Comparison of ENCODE assay signal across 24 cellular contexts in the genomic region with DNA sequence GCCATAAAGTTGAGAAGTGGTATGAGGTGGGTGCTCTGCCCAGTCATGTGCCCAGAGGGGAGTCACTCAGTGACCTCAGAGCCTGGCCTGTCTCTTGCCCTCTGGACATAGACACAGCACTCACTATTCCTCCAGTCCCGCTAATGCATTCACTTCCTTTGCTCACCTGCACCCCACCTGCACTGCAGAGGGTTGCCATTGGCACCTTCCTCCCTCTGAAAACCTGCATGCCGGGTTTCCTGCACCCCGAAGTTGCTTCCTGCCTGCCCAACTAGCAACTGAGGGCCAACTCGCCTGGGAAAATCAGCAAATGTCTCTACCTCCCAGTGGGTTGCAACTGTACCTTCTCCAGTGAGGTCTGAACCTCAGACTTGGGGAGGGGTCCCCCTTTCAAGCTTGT. TPM values are rescaled to one million over a fixed set of nuclear protein-coding genes. Genes with fewer than 3 reads are reported as not detected.
DNase-seq lines count a peak whose midpoint lies in the region; ATAC-seq, FAIRE-seq and TF ChIP-seq lines count a peak whose summit lies in the region.
"Had no signal": no experiment of that assay in that cellular context is flagged by ENCODE, and none has a peak within 500 bp of the region (broad histone marks: within the 10 kb centered on the region; RNA-seq: fewer than 3 reads in every experiment).

No MANE protein-coding gene starts in this region.

- no peak for TF ChIP-seq POLR2A in H1 (IDR thresholded peaks at IDR 0.05; ENCODE audit: control extremely low read depth in 1 of 2, low read depth in 2 of 2, low read length in 2 of 2)

- CTCF ChIA-PET in H1 (lab: Charles Lee; ENCODE audit: partially characterized antibody) = interaction anchor here (0.9 to 2.2 kb wide), 5 partner anchors 9 to 29 kb away, joined by 3 to 14 read pairs (median 4); no protein-coding TSS in a partner anchor

- no peak overlapping the region for H2AK5ac ChIP-seq in H1 (ENCODE audit: low read depth, low read length)

- no peak overlapping the region for H2BK20ac ChIP-seq in H1 (ENCODE audit: low read length)

- 0 out of 2 replicates have a peak overlapping the region, but pooled peaks have one; percentile 5 for H2BK5ac ChIP-seq in H1 (ENCODE audit: low read depth, low read length)

- TF ChIP-seq CTCF in HFFc6 (IDR thresholded peaks at IDR 0.05) (no peak), H1 (IDR thresholded peaks at IDR 0.05; ENCODE audit: control extremely low read depth in 1 of 3, insufficient read depth in 1 of 3, low read depth in 1 of 3, low read length in 3 of 3) (no peak), foreskin keratinocyte (conservative IDR thresholded peaks at IDR 0.05) (no peak)

- H4K91ac ChIP-seq in H1 (replicated peaks; ENCODE audit: insufficient read length, low read length) = no peak overlapping the region

- H3K79me1 ChIP-seq in H1 (ENCODE audit: low read depth, low read length) = no peaks in the 10 kb centered on the region

- H3K27ac Mint-ChIP-seq in HFFc6 = 0 out of 2 replicates have a peak overlapping the region, but pooled peaks have one; percentile 20
- H3K27ac Mint-ChIP-seq: CD4-positive, alpha-beta T cell; IgD-negative memory B cell had no signal

- H3K4me1 Mint-ChIP-seq in HFFc6 (ENCODE audit: low read depth) = peaks cover 38% of the 10 kb centered on the region

- TF ChIP-seq RAD21 in H1 (IDR thresholded peaks at IDR 0.05 in 1 of 2, conservative IDR thresholded peaks at IDR 0.05 in 1 of 2; ENCODE audit: low read depth in 2 of 2, low read length in 2 of 2) = no peak

- no peak for FAIRE-seq in H1 (lab: Jason Lieb, UNC)
- FAIRE-seq: A204.1, GM19239, H54, HTR-8/SVneo had no signal

- H3K4me3 Mint-ChIP-seq in HFFc6 = no peak overlapping the region
- H3K4me3 Mint-ChIP-seq: CD4-positive, alpha-beta T cell; IgD-negative memory B cell had no signal

- no peak overlapping the region for H3K9ac ChIP-seq in H1 (replicated peaks in 1 of 4; ENCODE audit: extremely low read depth in 1 of 4, low read depth in 3 of 4, low read length in 3 of 4)

- no peaks in the 10 kb centered on the region for H3K23me2 ChIP-seq in H1 (ENCODE audit: low read depth, low read length)

- H3K4ac ChIP-seq in H1 (replicated peaks; ENCODE audit: insufficient read length, low read depth, low read length) = no peak overlapping the region

- H3K18ac ChIP-seq in H1 (ENCODE audit: extremely low read depth, low read length) = no peak overlapping the region

- H4K20me1 ChIP-seq in H1 (replicated peaks in 1 of 2; ENCODE audit: control insufficient read depth in 1 of 2, insufficient read depth in 2 of 2, low read length in 2 of 2) = no peaks in the 10 kb centered on the region

- no peak overlapping the region for H2BK120ac ChIP-seq in H1 (replicated peaks; ENCODE audit: low read depth, low read length)

- H3K27me3 Mint-ChIP-seq in HFFc6 (ENCODE audit: insufficient read depth) = peaks cover 4% of the 10 kb centered on the region; the same call in 1 of the 2 replicates

- no peak overlapping the region for H4K8ac ChIP-seq in H1 (ENCODE audit: extremely low read depth, insufficient read depth, low read length)

- H3K27ac ChIP-seq in H1 (ENCODE audit: low read depth, low read length) (no peak overlapping the region), foreskin keratinocyte (no peak overlapping the region)
- H3K27ac ChIP-seq: C4-2B had no signal

- POLR2A ChIA-PET in H1 (lab: Charles Lee; ENCODE audit: partially characterized antibody) = interaction anchor here (0.6 kb wide), 1 partner anchor 874 kb away, joined by 4 read pairs; no protein-coding TSS in a partner anchor

- H2AFZ ChIP-seq in H1 (ENCODE audit: low read length) = peak overlapping the region; percentile 65

- WGBS in H1 (ENCODE audit: extremely low coverage in 1 of 2, insufficient coverage in 1 of 2, insufficient read length in 1 of 2, insufficient replicate concordance in 2 of 2, low coverage in 1 of 2, low lambda C conversion rate in 2 of 2, missing lambda C conversion rate in 1 of 2), 2 experiments = 78% methylated on average over 4 of the region's 4 CpGs; no CpG with 5 or more reads in 1 of the 2 experiments

- H2BK12ac ChIP-seq in H1 (ENCODE audit: low read depth, low read length) = no peak overlapping the region

- H3K4me1 ChIP-seq in H1 (replicated peaks in 1 of 4; ENCODE audit: control insufficient read depth in 3 of 4, insufficient read depth in 4 of 4, low read length in 3 of 4) = no peaks in the 10 kb centered on the region
- H3K4me1 ChIP-seq in foreskin keratinocyte = no peaks in the 10 kb centered on the region
- H3K4me1 ChIP-seq: BE2C, Caco-2 had no signal

- no peak for DNase-seq in HFFc6
- DNase-seq in H1 (ENCODE audit: low read depth in 1 of 2, low spot score in 2 of 2) = no peak
- DNase-seq in mesenteric fat pad (ENCODE audit: low spot score) = peak; percentile 75
- DNase-seq in stimulated activated CD8-positive, alpha-beta memory T cell treated with anti-CD3 and anti-CD28 coated beads, Interleukin-4, amount 100 ng/mL, for 48 hours = peak; percentile 4
- no peak for DNase-seq in foreskin keratinocyte
- DNase-seq in C1 segment of cervical spinal cord (lab: John Stamatoyannopoulos, UW) = no peak
- DNase-seq: ACHN; BE2C; Caco-2; CD4-positive, alpha-beta T cell; DMS153; DMS79 treated with DMSO at 0.1 percent for 48 hours; GF-D8; Karpas-422; KBM-7 had no signal

- no peak overlapping the region for H3K56ac ChIP-seq in H1 (replicated peaks; ENCODE audit: insufficient read length, low read depth, low read length)

- H3K4me3 ChIP-seq in H1 (ENCODE audit: extremely low read depth in 1 of 4, insufficient read depth in 2 of 4, low read depth in 3 of 4, low read length in 4 of 4) = no peak overlapping the region

- peaks cover 14% of the 10 kb centered on the region; the same call in 1 of the 2 replicates for H3K36me3 Mint-ChIP-seq in HFFc6 (ENCODE audit: low read depth)
- H3K36me3 Mint-ChIP-seq: IgD-negative memory B cell had no signal

- 0 out of 4 replicates have a peak, but pooled peaks cover 0 to 5% of the 10 kb centered on the region in 2 experiments for H3K9me3 ChIP-seq in H1 (ENCODE audit: insufficient read depth in 2 of 2, low read depth in 1 of 2, low read length in 1 of 2)
- H3K9me3 ChIP-seq: BE2C, Caco-2 had no signal

- H3K4me2 ChIP-seq in H1 (ENCODE audit: insufficient read depth in 1 of 2, low read depth in 2 of 2, low read length in 2 of 2) = no peak overlapping the region

- no peak overlapping the region for H4K5ac ChIP-seq in H1 (ENCODE audit: insufficient read length, low read depth, low read length)

- H3K23ac ChIP-seq in H1 (ENCODE audit: insufficient read length) = no peak overlapping the region

- no peaks in the 10 kb centered on the region for H3K79me2 ChIP-seq in H1 (ENCODE audit: control insufficient read depth in 1 of 2, insufficient read depth in 2 of 2, low read length in 2 of 2)

- no peak for TF ChIP-seq EP300 in H1 (IDR thresholded peaks at IDR 0.05; ENCODE audit: borderline replicate concordance in 1 of 2, low read depth in 2 of 2, low read length in 2 of 2)

- H3K36me3 ChIP-seq in H1 (ENCODE audit: control insufficient read depth in 2 of 4, insufficient read depth in 4 of 4, low read length in 3 of 4) = no peaks in the 10 kb centered on the region
- H3K36me3 ChIP-seq: BE2C had no signal

- no peak overlapping the region for H3K14ac ChIP-seq in H1 (ENCODE audit: insufficient read length)

- H2BK15ac ChIP-seq in H1 (ENCODE audit: low read length) = no peak overlapping the region

- H3K27me3 ChIP-seq in H1 (replicated peaks in 1 of 4; ENCODE audit: control insufficient read depth in 3 of 4, extremely low read depth in 1 of 4, insufficient read depth in 3 of 4, low read length in 3 of 4) = no peaks in the 10 kb centered on the region
- no peaks in the 10 kb centered on the region for H3K27me3 ChIP-seq in foreskin keratinocyte
- H3K27me3 ChIP-seq: BE2C had no signal

- ATAC-seq in GM19351 (IDR thresholded peaks at IDR 0.05; ENCODE audit: unreplicated experiment) = no peak
- no peak for ATAC-seq in foreskin keratinocyte
- ATAC-seq in GM18907 (IDR thresholded peaks at IDR 0.05; ENCODE audit: unreplicated experiment) = no peak
- ATAC-seq: HCT116 had no signal

- peaks cover 5% of the 10 kb centered on the region; the same call in 1 of the 2 replicates for H3K9me3 Mint-ChIP-seq in HFFc6

TF ChIP-seq in H1, 55 proteins besides CTCF, POLR2A, EP300 and RAD21 (continues in another document):
- no peak for TF ChIP-seq TAF1 (IDR thresholded peaks at IDR 0.05; ENCODE audit: low read depth, low read length)
- TF ChIP-seq, protein P1, sequence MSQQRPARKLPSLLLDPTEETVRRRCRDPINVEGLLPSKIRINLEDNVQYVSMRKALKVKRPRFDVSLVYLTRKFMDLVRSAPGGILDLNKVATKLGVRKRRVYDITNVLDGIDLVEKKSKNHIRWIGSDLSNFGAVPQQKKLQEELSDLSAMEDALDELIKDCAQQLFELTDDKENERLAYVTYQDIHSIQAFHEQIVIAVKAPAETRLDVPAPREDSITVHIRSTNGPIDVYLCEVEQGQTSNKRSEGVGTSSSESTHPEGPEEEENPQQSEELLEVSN (IDR thresholded peaks at IDR 0.05) = no peak
- TF ChIP-seq BCL11A (IDR thresholded peaks at IDR 0.05; ENCODE audit: low read depth in 2 of 2, low read length in 2 of 2) = no peak
- TF ChIP-seq SP2 (IDR thresholded peaks at IDR 0.05; ENCODE audit: low read length) = no peak
- no peak for TF ChIP-seq BACH1 (IDR thresholded peaks at IDR 0.05; ENCODE audit: low read length)
- TF ChIP-seq CEBPB (IDR thresholded peaks at IDR 0.05; ENCODE audit: low read depth, low read length) = no peak
- TF ChIP-seq NANOG (IDR thresholded peaks at IDR 0.05; ENCODE audit: insufficient read depth, low read depth, low read length, poor library complexity, severe bottlenecking) = no peak
- TF ChIP-seq BRCA1 (IDR thresholded peaks at IDR 0.05; ENCODE audit: low read depth, low read length) = no peak
- no peak for TF ChIP-seq RXRA (IDR thresholded peaks at IDR 0.05; ENCODE audit: insufficient read depth, low read depth, low read length)
- no peak for TF ChIP-seq KDM4A (IDR thresholded peaks at IDR 0.05; ENCODE audit: low read depth, low read length, severe bottlenecking)
- no peak for TF ChIP-seq SUZ12 (IDR thresholded peaks at IDR 0.05; ENCODE audit: low read length)

RNA-seq across cellular contexts. Expression of a gene that starts 48.1 kb away (rescaled TPM):
- 10 to 100 TPM; 56.2 to 67.2 (median 63.5) TPM for total RNA-seq in HFFc6 (2021; fragmentation: NEBNext Ultra II Directional; extraction: Animal tissue kit (Norgen Biotek cat#: 25700))
- total RNA-seq in H1 (2021; fragmentation: NEBNext Ultra II Directional; extraction: Animal tissue kit (Norgen Biotek cat#: 25700)) = 62.1 and 64.2 TPM in 2 replicates
- 21.6 and 34.2 TPM in 2 replicates for polyA plus RNA-seq in H1 (2011; rRNA removed)
- polyA plus RNA-seq in H1 (2011; cell fraction: cytosol; rRNA removed) = 43.2 TPM
- polyA plus RNA-seq in H1 (2011; cell fraction: nucleus; rRNA removed) = 37.0 TPM
- polyA plus RNA-seq in H1 (2012, experiment 1 of 2) = 53.4 to 59.2 TPM (median 54.5 TPM) in 4 replicates
- polyA plus RNA-seq in H1 (2012, experiment 2 of 2) = 12.0 TPM
- polyA plus RNA-seq in H1 (2013, experiment 1 of 2) = 98.2 TPM
- 120 TPM for polyA plus RNA-seq in H1 (2013, experiment 2 of 2)
- 61.1 and 65.7 TPM in 2 replicates for polyA minus RNA-seq in H1 (2011; rRNA and poly(A)+ RNA removed)
- polyA minus RNA-seq in H1 (2011; cell fraction: cytosol; rRNA and poly(A)+ RNA removed) = 31.4 TPM
- 39.0 TPM for polyA minus RNA-seq in H1 (2011; cell fraction: nucleus; rRNA and poly(A)+ RNA removed)
- total RNA-seq in mesenteric fat pad = 60.1 TPM
- total RNA-seq in foreskin keratinocyte = 76.0 and 82.5 TPM in 2 replicates
- 30.2 and 36.6 TPM in 2 replicates for polyA plus RNA-seq in foreskin keratinocyte

Comparison
In these comparisons a context has a peak if more than half of its experiments do, and no peak if none do; other contexts are left out.
1. DNase-seq: peak in mesenteric fat pad (single experiment) and stimulated activated CD8-positive, alpha-beta memory T cell treated with anti-CD3 and anti-CD28 coated beads, Interleukin-4, amount 100 ng/mL, for 48 hours (single experiment); none in HFFc6 (single experiment), H1 (0 of 2), foreskin keratinocyte (0 of 2) and C1 segment of cervical spinal cord (0 of 14).